Comparison of ENCODE assay signal across 3 cellular contexts in genomic region chr5:117207088-117207668, GRCh38.
A peak's percentile ranks its signal among the peaks of the same experiment; 100 is the strongest.
TF ChIP-seq lines count a peak whose summit lies in the region.

No MANE protein-coding gene starts in this region.

TF ChIP-seq in GM23338, 12 proteins besides CTCF, POLR2A, EP300 and RAD21 (continued from another document and continues in another):
- peak; percentile 67 for TF ChIP-seq ZNF462 (CRISPR knock-in tag; IDR thresholded peaks at IDR 0.05)
- TF ChIP-seq ETS1 (IDR thresholded peaks at IDR 0.05): no peak

TF ChIP-seq in WTC11, 78 proteins besides CTCF, POLR2A, EP300 and RAD21 (continued from another document):
- TF ChIP-seq ESRRA (CRISPR knock-in tag; IDR thresholded peaks at IDR 0.05; ENCODE audit: borderline replicate concordance) (no peak), MXD4 (CRISPR knock-in tag; IDR thresholded peaks at IDR 0.05; ENCODE audit: borderline replicate concordance) (no peak), SMAD3 (CRISPR knock-in tag; IDR thresholded peaks at IDR 0.05; ENCODE audit: borderline replicate concordance) (no peak), ETV6 (CRISPR knock-in tag; IDR thresholded peaks at IDR 0.05) (peak; percentile 31; the same call in 1 of the 2 replicates), GRHL2 (CRISPR knock-in tag; IDR thresholded peaks at IDR 0.05; ENCODE audit: insufficient replicate concordance, severe bottlenecking) (no peak), FOXP4 (CRISPR knock-in tag; IDR thresholded peaks at IDR 0.05) (no peak; the same call in 1 of the 2 replicates), JUN (CRISPR knock-in tag; IDR thresholded peaks at IDR 0.05) (no peak), ZNF263 (CRISPR knock-in tag; IDR thresholded peaks at IDR 0.05; ENCODE audit: low read depth) (no peak), ZNF317 (CRISPR knock-in tag; IDR thresholded peaks at IDR 0.05; ENCODE audit: borderline replicate concordance, low read depth) (no peak), GTF2I (CRISPR knock-in tag; conservative IDR thresholded peaks at IDR 0.05) (no peak), CREM (CRISPR knock-in tag; IDR thresholded peaks at IDR 0.05) (no peak), TEAD1 (CRISPR knock-in tag; IDR thresholded peaks at IDR 0.05) (peak; percentile 75; the same call in 1 of the 2 replicates), CBFB (CRISPR knock-in tag; IDR thresholded peaks at IDR 0.05; ENCODE audit: low read depth) (no peak), ZNF423 (CRISPR knock-in tag; IDR thresholded peaks at IDR 0.05) (no peak; the same call in none of the 2 replicates), NFE2L1 (CRISPR knock-in tag; IDR thresholded peaks at IDR 0.05) (no peak)
TF ChIP-seq in WTC11: peak in this region for 2.

TF ChIP-seq in HepG2, 621 proteins besides CTCF, POLR2A, EP300 and RAD21 (continued from another document):
- no peak for TF ChIP-seq HMGXB4 (CRISPR knock-in tag; IDR thresholded peaks at IDR 0.05; ENCODE audit: borderline replicate concordance in 1 of 2, low read depth in 1 of 2)
- TF ChIP-seq SMAD9 (CRISPR knock-in tag; IDR thresholded peaks at IDR 0.05): no peak
- TF ChIP-seq NFKBIZ (CRISPR knock-in tag; IDR thresholded peaks at IDR 0.05): no peak
- TF ChIP-seq ARID5B (CRISPR knock-in tag; IDR thresholded peaks at IDR 0.05): no peak
- TF ChIP-seq CBX2 (IDR thresholded peaks at IDR 0.05; ENCODE audit: low read depth, low read length): no peak
- TF ChIP-seq CBX2 (CRISPR knock-in tag; IDR thresholded peaks at IDR 0.05; ENCODE audit: low read depth): no peak
- TF ChIP-seq MAFK (conservative IDR thresholded peaks at IDR 0.05 in 1 of 2, IDR thresholded peaks at IDR 0.05 in 1 of 2; ENCODE audit: low read length in 2 of 2): no peak
- TF ChIP-seq ZNF337 (CRISPR knock-in tag; IDR thresholded peaks at IDR 0.05; ENCODE audit: borderline replicate concordance, low read depth): no peak
- TF ChIP-seq ZNF180 (CRISPR knock-in tag; IDR thresholded peaks at IDR 0.05; ENCODE audit: borderline replicate concordance, low read depth): no peak
- TF ChIP-seq THYN1 (CRISPR knock-in tag; IDR thresholded peaks at IDR 0.05; ENCODE audit: borderline replicate concordance, low read depth): no peak
- no peak for TF ChIP-seq ZNF484 (CRISPR knock-in tag; IDR thresholded peaks at IDR 0.05; ENCODE audit: borderline replicate concordance, low read depth)
- TF ChIP-seq ZNF143 (CRISPR knock-in tag; IDR thresholded peaks at IDR 0.05): no peak
- TF ChIP-seq GATAD1 (CRISPR knock-in tag; IDR thresholded peaks at IDR 0.05): no peak
- no peak for TF ChIP-seq ZNF629 (CRISPR knock-in tag; conservative IDR thresholded peaks at IDR 0.05)
